1 cellular context compared by ENCODE assay signal in the genomic region with DNA sequence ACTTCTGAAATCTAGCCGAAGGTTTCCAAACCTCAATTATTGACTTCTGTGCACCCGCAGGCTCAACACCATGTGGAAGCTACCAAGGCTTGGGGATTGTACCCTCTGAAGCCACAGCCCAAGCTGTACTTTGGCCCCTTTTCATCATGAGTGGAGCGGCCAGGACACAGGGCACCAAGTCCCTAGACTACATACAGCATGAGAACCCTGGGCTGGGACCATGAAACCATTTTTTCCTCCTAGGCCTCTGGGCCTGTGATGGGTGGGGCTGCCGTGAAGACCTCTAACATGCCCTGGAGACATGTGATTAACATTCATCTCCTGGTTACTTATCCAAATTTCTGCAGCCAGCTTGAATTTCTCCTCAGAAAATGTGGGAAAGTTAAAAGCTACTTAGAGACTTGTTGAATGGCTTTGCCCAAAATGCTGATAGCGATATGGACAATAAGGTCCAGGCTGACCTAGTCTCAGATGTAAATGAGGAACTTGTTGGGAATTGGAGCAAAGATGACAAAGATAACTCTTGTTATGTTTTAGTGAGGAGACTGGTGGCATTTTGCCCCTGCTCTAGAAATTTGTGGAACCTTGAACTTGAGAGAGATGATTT.
TF ChIP-seq lines count a peak whose summit lies in the region.

No MANE protein-coding gene starts in this region.

TF ChIP-seq in HEK293, 187 proteins besides CTCF, POLR2A, EP300 and RAD21 (continued from another document):
- TF ChIP-seq, protein P1, sequence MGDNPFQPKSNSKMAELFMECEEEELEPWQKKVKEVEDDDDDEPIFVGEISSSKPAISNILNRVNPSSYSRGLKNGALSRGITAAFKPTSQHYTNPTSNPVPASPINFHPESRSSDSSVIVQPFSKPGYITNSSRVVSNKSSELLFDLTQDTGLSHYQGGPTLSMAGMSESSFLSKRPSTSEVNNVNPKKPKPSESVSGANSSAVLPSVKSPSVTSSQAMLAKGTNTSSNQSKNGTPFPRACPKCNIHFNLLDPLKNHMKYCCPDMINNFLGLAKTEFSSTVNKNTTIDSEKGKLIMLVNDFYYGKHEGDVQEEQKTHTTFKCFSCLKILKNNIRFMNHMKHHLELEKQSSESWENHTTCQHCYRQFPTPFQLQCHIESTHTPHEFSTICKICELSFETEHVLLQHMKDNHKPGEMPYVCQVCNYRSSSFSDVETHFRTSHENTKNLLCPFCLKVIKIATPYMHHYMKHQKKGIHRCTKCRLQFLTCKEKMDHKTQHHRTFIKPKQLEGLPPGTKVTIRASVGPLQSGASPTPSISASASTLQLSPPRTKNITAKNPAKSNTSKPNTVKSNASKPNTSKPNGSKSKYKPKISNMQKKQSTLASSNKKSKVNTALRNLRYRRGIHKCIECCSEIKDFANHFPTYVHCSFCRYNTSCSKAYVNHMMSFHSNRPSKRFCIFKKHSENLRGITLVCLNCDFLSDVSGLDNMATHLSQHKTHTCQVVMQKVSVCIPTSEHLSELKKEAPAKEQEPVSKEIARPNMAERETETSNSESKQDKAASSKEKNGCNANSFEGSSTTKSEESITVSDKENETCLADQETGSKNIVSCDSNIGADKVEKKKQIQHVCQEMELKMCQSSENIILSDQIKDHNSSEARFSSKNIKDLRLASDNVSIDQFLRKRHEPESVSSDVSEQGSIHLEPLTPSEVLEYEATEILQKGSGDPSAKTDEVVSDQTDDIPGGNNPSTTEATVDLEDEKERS (tag by site-specific recombination; IDR thresholded peaks at IDR 0.05), result peak; percentile 85; the same call in 1 of the 2 replicates
- TF ChIP-seq ZNF600 (tag by site-specific recombination; IDR thresholded peaks at IDR 0.05), result peak; percentile 56
- no peak for TF ChIP-seq PRDM4 (tag by site-specific recombination; IDR thresholded peaks at IDR 0.05)
- TF ChIP-seq KLF8 (tag by site-specific recombination; IDR thresholded peaks at IDR 0.05), result peak; percentile 61; the same call in 1 of the 2 replicates
- TF ChIP-seq ZNF184 (tag by site-specific recombination; IDR thresholded peaks at IDR 0.05), result peak; percentile 73; the same call in 1 of the 2 replicates
